24 cellular contexts compared by ENCODE assay signal in the genomic region with DNA sequence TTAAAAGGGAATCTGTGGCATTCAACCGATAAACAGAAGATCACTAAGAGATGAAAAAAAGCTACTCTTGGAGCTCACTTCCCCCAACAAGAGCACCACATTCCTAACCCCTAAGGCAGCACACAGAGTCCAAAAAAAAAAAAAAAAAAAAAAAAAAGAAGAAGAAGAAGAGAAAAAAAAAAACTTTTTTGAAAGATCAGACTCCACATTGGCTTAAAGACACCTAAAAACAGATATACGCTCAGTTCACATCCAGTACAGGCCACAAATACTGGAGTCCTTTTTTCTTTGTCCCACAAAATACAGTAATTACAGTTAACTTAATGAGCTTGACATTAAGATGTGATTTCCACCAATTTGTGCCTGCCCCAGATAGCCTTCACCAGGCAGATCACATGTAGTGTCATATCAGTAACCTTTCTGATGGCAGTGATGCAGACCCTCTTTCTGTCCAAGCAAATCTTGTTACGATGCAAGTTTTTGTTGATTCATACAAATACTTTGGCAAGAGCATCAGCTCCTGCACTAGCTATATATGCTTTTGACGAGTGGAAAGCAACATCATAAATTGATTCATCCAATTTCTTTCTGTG. TPM values are rescaled to one million over a fixed set of nuclear protein-coding genes. Genes with fewer than 3 reads are reported as not detected.
A peak's percentile ranks its signal among the peaks of the same experiment; 100 is the strongest.
DNase-seq lines count a peak whose midpoint lies in the region; ATAC-seq, FAIRE-seq and TF ChIP-seq lines count a peak whose summit lies in the region.
"Had no signal": no experiment of that assay in that cellular context is flagged by ENCODE, and none has a peak within 500 bp of the region (broad histone marks: within the 10 kb centered on the region; RNA-seq: fewer than 3 reads in every experiment).

No MANE protein-coding gene starts in this region.

- FAIRE-seq in HTR-8/SVneo (lab: Jason Lieb, UNC) = peak; percentile 83

- POLR2A ChIA-PET in A673 (lab: Charles Lee; ENCODE audit: low non-redundant PET) (no interaction called here), WTC11 (lab: Charles Lee) (no interaction called here), PC-9 (lab: Charles Lee; ENCODE audit: unreplicated experiment) (no interaction called here)
- POLR2A ChIA-PET in CD4-positive, alpha-beta T cell (lab: Charles Lee) = no interaction called here

- DNase-seq in A673 (ENCODE audit: low spot score) (no peak), HTR-8/SVneo (ENCODE audit: insufficient read length, low spot score) (no peak), WTC11 (ENCODE audit: low spot score) (no peak), PC-9 (no peak), NCI-H1092 treated with DMSO at 0.1 percent for 48 hours (lab: John Stamatoyannopoulos, UW) (no peak), AG20443 (ENCODE audit: low spot score) (no peak)
- DNase-seq in CD4-positive, alpha-beta T cell = no peak
- DNase-seq: BE2C; DMS153; DND-41; GOT3; HCEC 1CT; KBM-7; MG63; NCI-H2029; NCI-H446; NCI-H524 treated with DMSO at 0.1 percent for 48 hours; NCI-H82; NK-92 treated with Interleukin-12 subunit alpha and Interleukin-12 subunit beta, amount 100 ng/mL, for 24 hours; SHP77 had no signal

- no peak overlapping the region for H3K4me2 ChIP-seq in PC-9

- H3K9me2 ChIP-seq in PC-9 (ENCODE audit: insufficient read depth) = no peaks in the 10 kb centered on the region

- no peaks in the 10 kb centered on the region for H3K27me3 ChIP-seq in A673 (replicated peaks; ENCODE audit: insufficient read depth, low read depth, low read length, poor library complexity)
- no peaks in the 10 kb centered on the region for H3K27me3 ChIP-seq in CD4-positive, alpha-beta T cell (ENCODE audit: control insufficient read depth, insufficient read depth, low read length)
- H3K27me3 ChIP-seq in PC-9 (ENCODE audit: insufficient read depth, low read depth) = no peaks in the 10 kb centered on the region
- H3K27me3 ChIP-seq: BE2C, MG63 had no signal

- H3K4me1 Mint-ChIP-seq in CD4-positive, alpha-beta T cell (ENCODE audit: low read depth) = peaks cover 9% of the 10 kb centered on the region
- H3K4me1 Mint-ChIP-seq in WTC11 = no peaks in the 10 kb centered on the region

- intact Hi-C loops in A673 (cut with micrococcal nuclease; ENCODE audit: unreplicated experiment) = no loop called here
- intact Hi-C loops in CD4-positive, alpha-beta T cell (cut with DNase I, micrococcal nuclease) = no loop called here
- intact Hi-C loops in PC-9 (cut with micrococcal nuclease; ENCODE audit: unreplicated experiment) = no loop called here

- H3K79me2 ChIP-seq in PC-9 (ENCODE audit: low read depth) = no peaks in the 10 kb centered on the region

- no peak overlapping the region for H3K4me3 Mint-ChIP-seq in CD4-positive, alpha-beta T cell
- H3K4me3 Mint-ChIP-seq in WTC11 = no peak overlapping the region
- H3K4me3 Mint-ChIP-seq: CD14-positive monocyte had no signal

- no peak overlapping the region for H2AFZ ChIP-seq in PC-9

- no peak for TF ChIP-seq CTCF in A673 (conservative IDR thresholded peaks at IDR 0.05; ENCODE audit: low read depth, low read length)
- TF ChIP-seq CTCF in CD4-positive, alpha-beta T cell (IDR thresholded peaks at IDR 0.05) = no peak
- no peak for TF ChIP-seq CTCF in WTC11 (IDR thresholded peaks at IDR 0.05)
- no peak for TF ChIP-seq CTCF in PC-9 (conservative IDR thresholded peaks at IDR 0.05)

- no peaks in the 10 kb centered on the region for H4K20me1 ChIP-seq in PC-9 (ENCODE audit: insufficient read depth)

- H3K4me1 ChIP-seq in A673 (ENCODE audit: insufficient read depth, low read length, poor library complexity, severe bottlenecking) = no peaks in the 10 kb centered on the region
- H3K4me1 ChIP-seq in PC-9 (replicated peaks; ENCODE audit: insufficient read depth) = no peaks in the 10 kb centered on the region
- H3K4me1 ChIP-seq: BE2C had no signal

- H3F3A ChIP-seq in PC-9 (ENCODE audit: insufficient read depth, low read depth) = no peaks in the 10 kb centered on the region

- H3K9me3 ChIP-seq in A673 (ENCODE audit: low read depth, low read length, poor library complexity, severe bottlenecking) = no peaks in the 10 kb centered on the region
- no peaks in the 10 kb centered on the region for H3K9me3 ChIP-seq in CD4-positive, alpha-beta T cell (ENCODE audit: control insufficient read depth, low read length)
- H3K9me3 ChIP-seq in PC-9 (ENCODE audit: insufficient read depth, low read depth) = no peaks in the 10 kb centered on the region
- H3K9me3 ChIP-seq: BE2C, MG63 had no signal

- H3K36me3 Mint-ChIP-seq in CD4-positive, alpha-beta T cell (ENCODE audit: low read depth) = peaks cover 61% of the 10 kb centered on the region
- H3K36me3 Mint-ChIP-seq in WTC11 = peaks cover 13% of the 10 kb centered on the region

- CTCF ChIA-PET in A673 (lab: Charles Lee) = no interaction called here
- CTCF ChIA-PET in CD4-positive, alpha-beta T cell (lab: Charles Lee) = interaction anchor here (1.0 to 1.2 kb wide), 2 partner anchors 9 to 19 kb away, joined by 3 to 4 read pairs; no protein-coding TSS in a partner anchor
- CTCF ChIA-PET in WTC11 (lab: Charles Lee) = interaction anchor here (0.6 kb wide), 1 partner anchor 335 kb away, joined by 3 read pairs; no protein-coding TSS in a partner anchor
- CTCF ChIA-PET in PC-9 (lab: Charles Lee) = no interaction called here

- ATAC-seq in CD4-positive, alpha-beta T cell (ENCODE audit: poor library complexity) = no peak
- no peak for ATAC-seq in WTC11
- no peak for ATAC-seq in GM18868 (IDR thresholded peaks at IDR 0.05; ENCODE audit: unreplicated experiment)
- ATAC-seq: Panc1 had no signal

- no peak overlapping the region for H3K4me3 ChIP-seq in A673 (ENCODE audit: low read depth, low read length, poor library complexity, severe bottlenecking)
- H3K4me3 ChIP-seq in PC-9 = no peak overlapping the region
- H3K4me3 ChIP-seq: MG63 had no signal

- H3K36me3 ChIP-seq in A673 (ENCODE audit: insufficient read depth, low read length, poor library complexity, severe bottlenecking) (peaks cover 35% of the 10 kb centered on the region), PC-9 (ENCODE audit: low read depth) (no peaks in the 10 kb centered on the region)

- BruUV-seq in A673 (replicated peaks; lab: Mats Ljungman, UMichigan) (TSS peak; percentile 11), PC-9 (replicated peaks; lab: Mats Ljungman, UMichigan) (no TSS peak)

- H3K9me3 Mint-ChIP-seq in CD4-positive, alpha-beta T cell = no peaks in the 10 kb centered on the region
- no peaks in the 10 kb centered on the region for H3K9me3 Mint-ChIP-seq in WTC11
- H3K9me3 Mint-ChIP-seq: CD14-positive monocyte had no signal

- peak overlapping the region; percentile 53 for H3K27ac Mint-ChIP-seq in CD4-positive, alpha-beta T cell
- H3K27ac Mint-ChIP-seq in WTC11 = peak overlapping the region; percentile 29; the same call in 1 of the 2 replicates

- H3K27ac ChIP-seq in A673 (ENCODE audit: low read depth, low read length, poor library complexity, severe bottlenecking) = no peak overlapping the region
- no peak overlapping the region for H3K27ac ChIP-seq in CD4-positive, alpha-beta T cell (ENCODE audit: low read depth, low read length)
- no peak overlapping the region for H3K27ac ChIP-seq in PC-9
- H3K27ac ChIP-seq: RWPE1 had no signal

- no peaks in the 10 kb centered on the region for H3K27me3 Mint-ChIP-seq in CD4-positive, alpha-beta T cell
- H3K27me3 Mint-ChIP-seq in WTC11 (ENCODE audit: low read depth) = no peaks in the 10 kb centered on the region

TF ChIP-seq in WTC11, 78 proteins besides CTCF, POLR2A, EP300 and RAD21:
- TF ChIP-seq MXD4 (CRISPR knock-in tag; IDR thresholded peaks at IDR 0.05; ENCODE audit: borderline replicate concordance) (no peak), TEAD4 (CRISPR knock-in tag; IDR thresholded peaks at IDR 0.05) (no peak), JAZF1 (CRISPR knock-in tag; IDR thresholded peaks at IDR 0.05) (no peak)
- TF ChIP-seq, protein P1, sequence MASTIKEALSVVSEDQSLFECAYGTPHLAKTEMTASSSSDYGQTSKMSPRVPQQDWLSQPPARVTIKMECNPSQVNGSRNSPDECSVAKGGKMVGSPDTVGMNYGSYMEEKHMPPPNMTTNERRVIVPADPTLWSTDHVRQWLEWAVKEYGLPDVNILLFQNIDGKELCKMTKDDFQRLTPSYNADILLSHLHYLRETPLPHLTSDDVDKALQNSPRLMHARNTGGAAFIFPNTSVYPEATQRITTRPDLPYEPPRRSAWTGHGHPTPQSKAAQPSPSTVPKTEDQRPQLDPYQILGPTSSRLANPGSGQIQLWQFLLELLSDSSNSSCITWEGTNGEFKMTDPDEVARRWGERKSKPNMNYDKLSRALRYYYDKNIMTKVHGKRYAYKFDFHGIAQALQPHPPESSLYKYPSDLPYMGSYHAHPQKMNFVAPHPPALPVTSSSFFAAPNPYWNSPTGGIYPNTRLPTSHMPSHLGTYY (CRISPR knock-in tag; IDR thresholded peaks at IDR 0.05) = no peak
- TF ChIP-seq, protein P2, sequence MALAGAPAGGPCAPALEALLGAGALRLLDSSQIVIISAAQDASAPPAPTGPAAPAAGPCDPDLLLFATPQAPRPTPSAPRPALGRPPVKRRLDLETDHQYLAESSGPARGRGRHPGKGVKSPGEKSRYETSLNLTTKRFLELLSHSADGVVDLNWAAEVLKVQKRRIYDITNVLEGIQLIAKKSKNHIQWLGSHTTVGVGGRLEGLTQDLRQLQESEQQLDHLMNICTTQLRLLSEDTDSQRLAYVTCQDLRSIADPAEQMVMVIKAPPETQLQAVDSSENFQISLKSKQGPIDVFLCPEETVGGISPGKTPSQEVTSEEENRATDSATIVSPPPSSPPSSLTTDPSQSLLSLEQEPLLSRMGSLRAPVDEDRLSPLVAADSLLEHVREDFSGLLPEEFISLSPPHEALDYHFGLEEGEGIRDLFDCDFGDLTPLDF (CRISPR knock-in tag; IDR thresholded peaks at IDR 0.05) = no peak
- TF ChIP-seq, protein P3, sequence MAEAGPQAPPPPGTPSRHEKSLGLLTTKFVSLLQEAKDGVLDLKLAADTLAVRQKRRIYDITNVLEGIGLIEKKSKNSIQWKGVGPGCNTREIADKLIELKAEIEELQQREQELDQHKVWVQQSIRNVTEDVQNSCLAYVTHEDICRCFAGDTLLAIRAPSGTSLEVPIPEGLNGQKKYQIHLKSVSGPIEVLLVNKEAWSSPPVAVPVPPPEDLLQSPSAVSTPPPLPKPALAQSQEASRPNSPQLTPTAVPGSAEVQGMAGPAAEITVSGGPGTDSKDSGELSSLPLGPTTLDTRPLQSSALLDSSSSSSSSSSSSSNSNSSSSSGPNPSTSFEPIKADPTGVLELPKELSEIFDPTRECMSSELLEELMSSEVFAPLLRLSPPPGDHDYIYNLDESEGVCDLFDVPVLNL (CRISPR knock-in tag; IDR thresholded peaks at IDR 0.05; ENCODE audit: borderline replicate concordance, low read depth) = no peak

RNA-seq across cellular contexts. Expression of a gene that starts 20.7 kb away (rescaled TPM):
- 70.8 and 87.6 TPM in 2 replicates for total RNA-seq in A673 (2021)
- not detected for total RNA-seq in CD4-positive, alpha-beta T cell
- total RNA-seq in WTC11 (2021) = 9.4 to 10.6 TPM (median 10.2 TPM) in 3 replicates
- 1.4 and 1.5 TPM in 2 replicates for total RNA-seq in PC-9 (2021)

Comparison
In these comparisons a context has a peak if more than half of its experiments do, and no peak if none do; other contexts are left out.
1. CTCF ChIA-PET loops: an anchor here in CD4-positive, alpha-beta T cell (1.0 to 1.2 kb wide) and WTC11 (0.6 kb wide); none called in A673 and PC-9.